ENCODE assay signal across 18 cellular contexts in genomic region chr10:37703074-37703473, GRCh38.
"Had no signal": no experiment of that assay in that cellular context is flagged by ENCODE, and none has a peak within 500 bp of the region (broad histone marks: within the 10 kb centered on the region; RNA-seq: fewer than 3 reads in every experiment).

No MANE protein-coding gene starts in this region.

- H3K4me1 Mint-ChIP-seq: naive B cell; nephron progenitor cell; stimulated activated naive B cell treated with anti-CD40 and anti-IgM and Interleukin-4, amounts not matched to agents 10 μg/mL and 1 μg/mL and 100 μg/mL, for 72 hours; stimulated activated naive CD8-positive, alpha-beta T cell treated with anti-CD3 and anti-CD28 coated beads, Interleukin-15, amount 100 ng/mL, for 72 hours had no signal

- DNase-seq: effector memory CD8-positive, alpha-beta T cell; esophagus squamous epithelium; foreskin fibroblast; glutamatergic neuron; left cardiac atrium; left ventricle myocardium inferior; mesenchymal stem cell; naive B cell; nephron progenitor cell; sigmoid colon; stimulated activated CD4-positive, alpha-beta T cell treated with anti-CD3 and anti-CD28 coated beads, Interleukin-2, amount 100 ng/mL, for 24 hours; stimulated activated CD4-positive, alpha-beta T cell treated with anti-CD3 and anti-CD28 coated beads, Interleukin-4, amount 100 ng/mL, for 4 hours; stimulated activated naive B cell treated with anti-CD40 and anti-IgM and Interleukin-4, amounts not matched to agents 10 μg/mL and 1 μg/mL and 100 μg/mL, for 72 hours; stimulated activated naive CD8-positive, alpha-beta T cell treated with anti-CD3 and anti-CD28 coated beads, Interleukin-15, amount 100 ng/mL, for 72 hours; substantia nigra; transverse colon had no signal

- ATAC-seq: effector memory CD8-positive, alpha-beta T cell; gastroesophageal sphincter; left cardiac atrium; stimulated activated naive B cell treated with anti-CD40 and anti-IgM and Interleukin-4, amounts not matched to agents 10 μg/mL and 1 μg/mL and 100 μg/mL, for 72 hours had no signal

- H3K27ac Mint-ChIP-seq: dendritic cell treated with granulocyte-macrophage colony-stimulating factor and Interleukin-4, amounts not matched to agents 40 ng/mL and 50 ng/mL, for 4 days; effector memory CD8-positive, alpha-beta T cell; naive B cell; nephron progenitor cell; stimulated activated naive B cell treated with anti-CD40 and anti-IgM and Interleukin-4, amounts not matched to agents 10 μg/mL and 1 μg/mL and 100 μg/mL, for 72 hours; stimulated activated naive CD8-positive, alpha-beta T cell treated with anti-CD3 and anti-CD28 coated beads, Interleukin-15, amount 100 ng/mL, for 72 hours had no signal

- H3K4me3 Mint-ChIP-seq: dendritic cell treated with granulocyte-macrophage colony-stimulating factor and Interleukin-4, amounts not matched to agents 40 ng/mL and 50 ng/mL, for 4 days; effector memory CD8-positive, alpha-beta T cell; nephron progenitor cell; stimulated activated naive B cell treated with anti-CD40 and anti-IgM and Interleukin-4, amounts not matched to agents 10 μg/mL and 1 μg/mL and 100 μg/mL, for 72 hours; stimulated activated naive CD8-positive, alpha-beta T cell treated with anti-CD3 and anti-CD28 coated beads, Interleukin-15, amount 100 ng/mL, for 72 hours had no signal

- H3K36me3 Mint-ChIP-seq: naive B cell had no signal

- H3K27me3 Mint-ChIP-seq: dendritic cell treated with granulocyte-macrophage colony-stimulating factor and Interleukin-4, amounts not matched to agents 40 ng/mL and 50 ng/mL, for 4 days; effector memory CD8-positive, alpha-beta T cell; naive B cell; stimulated activated naive B cell treated with anti-CD40 and anti-IgM and Interleukin-4, amounts not matched to agents 10 μg/mL and 1 μg/mL and 100 μg/mL, for 72 hours; stimulated activated naive CD8-positive, alpha-beta T cell treated with anti-CD3 and anti-CD28 coated beads, Interleukin-15, amount 100 ng/mL, for 72 hours had no signal
